Comparison of ENCODE assay signal across 31 cellular contexts in the genomic region with DNA sequence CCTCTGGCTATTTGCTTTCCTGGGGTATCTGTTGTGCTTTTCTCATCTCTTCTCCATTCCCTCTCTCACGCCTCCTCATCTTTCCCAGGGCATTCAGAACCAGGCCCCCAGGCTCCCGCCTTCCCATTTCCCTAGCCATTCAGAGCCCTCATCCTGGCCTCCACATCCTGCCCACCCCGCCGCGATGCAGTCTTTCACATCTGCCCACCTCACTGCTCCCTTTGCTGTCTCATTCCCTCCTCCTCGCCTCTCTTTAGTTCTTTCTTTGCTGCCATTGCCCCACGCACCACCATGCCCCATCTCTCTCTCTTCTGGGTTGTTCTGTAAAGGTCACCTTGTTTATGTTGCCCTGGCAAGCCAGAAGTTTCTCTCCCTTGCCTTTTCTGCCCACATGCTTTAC.
"Had no signal": no experiment of that assay in that cellular context is flagged by ENCODE, and none has a peak within 500 bp of the region (broad histone marks: within the 10 kb centered on the region; RNA-seq: fewer than 3 reads in every experiment).

No MANE protein-coding gene starts in this region.

- H3K9me3 Mint-ChIP-seq: naive B cell; naive thymus-derived CD8-positive, alpha-beta T cell; natural killer cell treated with Interleukin-12 subunit alpha and Interleukin-12 subunit beta and Interleukin-15 and Interleukin-18, amount 100 ng/mL, for 72 hours; stimulated activated memory B cell treated with anti-CD40 and anti-IgM and Interleukin-4, amounts not matched to agents 10 μg/mL and 1 μg/mL and 100 μg/mL, for 72 hours; stimulated activated naive CD8-positive, alpha-beta T cell treated with anti-CD3 and anti-CD28 coated beads, Interleukin-15, amount 100 ng/mL, for 72 hours; type B pancreatic cell had no signal

- H3K27me3 Mint-ChIP-seq: progenitor cell of endocrine pancreas; stimulated activated naive CD8-positive, alpha-beta T cell treated with anti-CD3 and anti-CD28 coated beads, Interleukin-15, amount 100 ng/mL, for 72 hours; type B pancreatic cell had no signal

- H3K4me1 Mint-ChIP-seq: naive B cell; stimulated activated memory B cell treated with anti-CD40 and anti-IgM and Interleukin-4, amounts not matched to agents 10 μg/mL and 1 μg/mL and 100 μg/mL, for 72 hours; stimulated activated naive CD8-positive, alpha-beta T cell treated with anti-CD3 and anti-CD28 coated beads, Interleukin-15, amount 100 ng/mL, for 72 hours had no signal

- H3K9me3 ChIP-seq: ovary, psoas muscle, right lobe of liver, spleen, suprapubic skin, testis, tibial artery, transverse colon, upper lobe of right lung, uterus had no signal

- H3K4me3 Mint-ChIP-seq: naive B cell; naive thymus-derived CD8-positive, alpha-beta T cell; natural killer cell treated with Interleukin-12 subunit alpha and Interleukin-12 subunit beta and Interleukin-15 and Interleukin-18, amount 100 ng/mL, for 72 hours; stimulated activated memory B cell treated with anti-CD40 and anti-IgM and Interleukin-4, amounts not matched to agents 10 μg/mL and 1 μg/mL and 100 μg/mL, for 72 hours; stimulated activated naive CD8-positive, alpha-beta T cell treated with anti-CD3 and anti-CD28 coated beads, Interleukin-15, amount 100 ng/mL, for 72 hours; type B pancreatic cell had no signal

- H3K4me1 ChIP-seq: parathyroid adenoma, psoas muscle, right lobe of liver, suprapubic skin, testis, tibial artery, transverse colon, upper lobe of right lung, uterus had no signal

- H3K27ac Mint-ChIP-seq: naive thymus-derived CD8-positive, alpha-beta T cell; natural killer cell treated with Interleukin-12 subunit alpha and Interleukin-12 subunit beta and Interleukin-15 and Interleukin-18, amount 100 ng/mL, for 72 hours; progenitor cell of endocrine pancreas; stimulated activated memory B cell treated with anti-CD40 and anti-IgM and Interleukin-4, amounts not matched to agents 10 μg/mL and 1 μg/mL and 100 μg/mL, for 72 hours; type B pancreatic cell had no signal

- H3K27me3 ChIP-seq: ovary, right lobe of liver, spleen, suprapubic skin, testis, tibial artery, transverse colon, upper lobe of right lung, uterus had no signal

- H3K27ac ChIP-seq: ovary, parathyroid adenoma, psoas muscle, right lobe of liver, skin epidermis, spleen, suprapubic skin, testis, tibial artery, transverse colon, upper lobe of right lung, uterus had no signal

- DNase-seq: naive B cell; naive thymus-derived CD8-positive, alpha-beta T cell; occipital lobe; ovary; posterior cingulate gyrus; psoas muscle; right cardiac atrium; right lobe of liver; spleen; stimulated activated CD4-positive, alpha-beta T cell treated with anti-CD3 and anti-CD28 coated beads, Interleukin-12 subunit alpha, Interleukin-12 subunit beta, amount 100 ng/mL, for 4 hours; stimulated activated CD4-positive, alpha-beta T cell treated with anti-CD3 and anti-CD28 coated beads, Interleukin-1b, Interleukin-23, amount 100 ng/mL, for 48 hours; stimulated activated CD4-positive, alpha-beta T cell treated with anti-CD3 and anti-CD28 coated beads, Interleukin-4, amount 100 ng/mL, for 1 hour; stimulated activated CD4-positive, alpha-beta T cell treated with anti-CD3 and anti-CD28 coated beads, Interleukin-4, amount 100 ng/mL, for 4 hours; stimulated activated CD8-positive, alpha-beta memory T cell treated with anti-CD3 and anti-CD28 coated beads, Interleukin-4, amount 100 ng/mL, for 48 hours; stimulated activated naive CD4-positive, alpha-beta T cell; stimulated activated naive CD8-positive, alpha-beta T cell treated with anti-CD3 and anti-CD28 coated beads, Interleukin-15, amount 100 ng/mL, for 72 hours; stimulated activated naive CD8-positive, alpha-beta T cell treated with anti-CD3 and anti-CD28 coated beads, Interleukin-15, Interleukin-2, amounts not matched to agents 100 U/mL and 50 U/mL, for 24 hours; substantia nigra; testis; tibial artery; transverse colon; upper lobe of right lung; uterus had no signal

- H3K36me3 Mint-ChIP-seq: naive B cell; naive thymus-derived CD8-positive, alpha-beta T cell; natural killer cell treated with Interleukin-12 subunit alpha and Interleukin-12 subunit beta and Interleukin-15 and Interleukin-18, amount 100 ng/mL, for 72 hours; stimulated activated memory B cell treated with anti-CD40 and anti-IgM and Interleukin-4, amounts not matched to agents 10 μg/mL and 1 μg/mL and 100 μg/mL, for 72 hours had no signal

- ATAC-seq: naive thymus-derived CD8-positive, alpha-beta T cell; natural killer cell treated with Interleukin-12 subunit alpha and Interleukin-12 subunit beta and Interleukin-15 and Interleukin-18, amount 100 ng/mL, for 72 hours; psoas muscle; right cardiac atrium; right lobe of liver; stimulated activated memory B cell treated with anti-CD40 and anti-IgM and Interleukin-4, amounts not matched to agents 10 μg/mL and 1 μg/mL and 100 μg/mL, for 72 hours; stimulated activated naive CD8-positive, alpha-beta T cell treated with anti-CD3 and anti-CD28 coated beads, Interleukin-15, amount 100 ng/mL, for 72 hours; stimulated activated naive CD8-positive, alpha-beta T cell treated with anti-CD3 and anti-CD28 coated beads, Interleukin-15, Interleukin-2, amounts not matched to agents 100 U/mL and 50 U/mL, for 24 hours; upper lobe of right lung had no signal

- H3K36me3 ChIP-seq: ovary, right lobe of liver, transverse colon, uterus had no signal

- H3K4me3 ChIP-seq: ovary, psoas muscle, right lobe of liver, skin epidermis, smooth muscle cell, spleen, suprapubic skin, testis, tibial artery, transverse colon, upper lobe of right lung, uterus had no signal
